In genomic region chr3:25781758-25782594, GRCh38 we compare ENCODE assay signal across 8 cellular contexts. TPM values are rescaled to one million over a fixed set of nuclear protein-coding genes. Genes with fewer than 3 reads are reported as not detected.
DNase-seq lines count a peak whose midpoint lies in the region; ATAC-seq lines count a peak whose summit lies in the region.

No MANE protein-coding gene starts in this region.

- peaks cover 29 to 54% (median 43%) of the 10 kb centered on the region in 4 donors for H3K4me1 Mint-ChIP-seq in CD4-positive, CD25-positive, alpha-beta regulatory T cell
- H3K4me1 Mint-ChIP-seq in activated naive CD8-positive, alpha-beta T cell treated with anti-CD3 and anti-CD28 coated beads for 36 hours = peaks cover 34% of the 10 kb centered on the region

- peak overlapping the region; percentile 92 to 96 (median 94) for H3K4me3 Mint-ChIP-seq in CD4-positive, CD25-positive, alpha-beta regulatory T cell
- peak overlapping the region; percentile 90 for H3K4me3 Mint-ChIP-seq in activated naive CD8-positive, alpha-beta T cell treated with anti-CD3 and anti-CD28 coated beads for 36 hours

- H3K27me3 ChIP-seq in CD4-positive, CD25-positive, alpha-beta regulatory T cell (ENCODE audit: control insufficient read depth, insufficient read depth, low read length) = no peaks in the 10 kb centered on the region
- H3K27me3 ChIP-seq in mucosa of rectum (ENCODE audit: control insufficient read depth in 2 of 2, insufficient read depth in 2 of 2, low read length in 2 of 2) = no peaks in the 10 kb centered on the region

- no peaks in the 10 kb centered on the region for H3K9me3 Mint-ChIP-seq in CD4-positive, CD25-positive, alpha-beta regulatory T cell
- no peaks in the 10 kb centered on the region for H3K9me3 Mint-ChIP-seq in activated naive CD8-positive, alpha-beta T cell treated with anti-CD3 and anti-CD28 coated beads for 36 hours

- peaks cover 15% of the 10 kb centered on the region for H3K36me3 Mint-ChIP-seq in CD4-positive, CD25-positive, alpha-beta regulatory T cell
- peaks cover 39% of the 10 kb centered on the region for H3K36me3 Mint-ChIP-seq in activated naive CD8-positive, alpha-beta T cell treated with anti-CD3 and anti-CD28 coated beads for 36 hours

- H3K9me3 ChIP-seq in CD4-positive, CD25-positive, alpha-beta regulatory T cell (ENCODE audit: control insufficient read depth in 2 of 2, low read length in 2 of 2) = no peaks in the 10 kb centered on the region
- no peaks in the 10 kb centered on the region for H3K9me3 ChIP-seq in mucosa of rectum (ENCODE audit: control insufficient read depth in 2 of 2, low read length in 2 of 2)

- H3K4me1 ChIP-seq in CD4-positive, CD25-positive, alpha-beta regulatory T cell (ENCODE audit: control insufficient read depth, insufficient read depth, low read length, poor library complexity, severe bottlenecking) = peaks cover 33% of the 10 kb centered on the region
- peaks cover 6 to 18% of the 10 kb centered on the region in 2 donors for H3K4me1 ChIP-seq in mucosa of rectum (ENCODE audit: control insufficient read depth in 2 of 2, insufficient read depth in 2 of 2, low read length in 2 of 2)

- ATAC-seq in CD4-positive, CD25-positive, alpha-beta regulatory T cell (ENCODE audit: low read depth in 2 of 2) = no peak
- ATAC-seq in GM19324 (IDR thresholded peaks at IDR 0.05; ENCODE audit: low FRiP score, unreplicated experiment) (peak; percentile 56), HG03175 (IDR thresholded peaks at IDR 0.05; ENCODE audit: unreplicated experiment) (peak; percentile 51)

- H3K27ac Mint-ChIP-seq in CD4-positive, CD25-positive, alpha-beta regulatory T cell = peak overlapping the region; percentile 84 to 93 (median 88)
- H3K27ac Mint-ChIP-seq in activated naive CD8-positive, alpha-beta T cell treated with anti-CD3 and anti-CD28 coated beads for 36 hours = peak overlapping the region; percentile 89

- H3K36me3 ChIP-seq in CD4-positive, CD25-positive, alpha-beta regulatory T cell (ENCODE audit: control insufficient read depth, insufficient read depth, low read length) = peaks cover 15% of the 10 kb centered on the region
- H3K36me3 ChIP-seq in mucosa of rectum (ENCODE audit: control insufficient read depth in 2 of 2, insufficient read depth in 2 of 2, low read length in 2 of 2) = peaks cover 9% of the 10 kb centered on the region in 2 donors

- H3K9ac ChIP-seq in mucosa of rectum (ENCODE audit: low read depth in 1 of 2, low read length in 2 of 2) = peak overlapping the region; percentile 61 to 83

- H3K4me3 ChIP-seq in CD4-positive, CD25-positive, alpha-beta regulatory T cell (ENCODE audit: low read depth, low read length) = peak overlapping the region; percentile 92
- peak overlapping the region; percentile 71 to 82 for H3K4me3 ChIP-seq in mucosa of rectum (ENCODE audit: low read length in 2 of 2)

- H3K27ac ChIP-seq in CD4-positive, CD25-positive, alpha-beta regulatory T cell (ENCODE audit: insufficient read depth, low read length, poor library complexity, severe bottlenecking) = peak overlapping the region; percentile 88
- H3K27ac ChIP-seq in mucosa of rectum (ENCODE audit: low read depth in 2 of 2, low read length in 2 of 2) = peak overlapping the region; percentile 18 to 88

- DNase-seq in CD4-positive, CD25-positive, alpha-beta regulatory T cell = peak in 1 of 3 donors; percentile 23
- DNase-seq in activated naive CD8-positive, alpha-beta T cell treated with anti-CD3 and anti-CD28 coated beads for 36 hours = no peak
- DNase-seq in HuH-7.5 (ENCODE audit: low spot score) (no peak), NCI-H524 (lab: John Stamatoyannopoulos, UW) (no peak), dermis blood vessel endothelial cell (no peak)

- no peaks in the 10 kb centered on the region for H3K27me3 Mint-ChIP-seq in CD4-positive, CD25-positive, alpha-beta regulatory T cell
- H3K27me3 Mint-ChIP-seq in activated naive CD8-positive, alpha-beta T cell treated with anti-CD3 and anti-CD28 coated beads for 36 hours = no peaks in the 10 kb centered on the region

RNA-seq across cellular contexts. Expression of gene NGLY1, which starts 1.3 kb away (rescaled TPM):
- 71.7 TPM for total RNA-seq in CD4-positive, CD25-positive, alpha-beta regulatory T cell
- 10 to 100 TPM; 36.8 to 45.0 (median 41.5) TPM for polyA plus RNA-seq in CD4-positive, CD25-positive, alpha-beta regulatory T cell
- 10 to 100 TPM; 63.1 to 72.8 TPM for total RNA-seq in activated naive CD8-positive, alpha-beta T cell treated with anti-CD3 and anti-CD28 coated beads for 36 hours
- total RNA-seq in dermis blood vessel endothelial cell = 39.9 and 45.9 TPM in 2 replicates

RNA-seq across cellular contexts. Expression of gene OXSM, which starts 7.9 kb away (rescaled TPM):
- total RNA-seq in CD4-positive, CD25-positive, alpha-beta regulatory T cell = 6.6 TPM
- 10 to 100 TPM in 3 of 4 donors, 1 to 10 TPM in 1; 9.0 to 17.4 (median 15.5) TPM for polyA plus RNA-seq in CD4-positive, CD25-positive, alpha-beta regulatory T cell
- 10 to 100 TPM; 14.2 to 15.0 TPM for total RNA-seq in activated naive CD8-positive, alpha-beta T cell treated with anti-CD3 and anti-CD28 coated beads for 36 hours
- total RNA-seq in dermis blood vessel endothelial cell = 11.0 and 11.1 TPM in 2 replicates

Comparison
In these comparisons a context has a peak if more than half of its experiments do, and no peak if none do; other contexts are left out.
1. ATAC-seq: peak in GM19324 (single experiment) and HG03175 (single experiment); none in CD4-positive, CD25-positive, alpha-beta regulatory T cell (0 of 2).